28 cellular contexts compared by ENCODE assay signal in genomic region chr10:17537281-17537680, GRCh38.
"Had no signal": no experiment of that assay in that cellular context is flagged by ENCODE, and none has a peak within 500 bp of the region (broad histone marks: within the 10 kb centered on the region; RNA-seq: fewer than 3 reads in every experiment).

No MANE protein-coding gene starts in this region.

- H3K9me3 Mint-ChIP-seq: type B pancreatic cell had no signal

- H3K36me3 Mint-ChIP-seq: stimulated activated effector memory CD8-positive, alpha-beta T cell treated with anti-CD3 and anti-CD28 coated beads, Interleukin-12 subunit alpha, Interleukin-12 subunit beta, amount 100 ng/mL, for 72 hours; stimulated activated memory B cell treated with anti-CD40 and anti-IgM and Interleukin-4, amounts not matched to agents 10 μg/mL and 1 μg/mL and 100 μg/mL, for 72 hours; stimulated activated naive B cell treated with anti-CD40 and anti-IgM and Interleukin-4, amounts not matched to agents 10 μg/mL and 1 μg/mL and 100 μg/mL, for 72 hours; type B pancreatic cell had no signal

- H3K27ac Mint-ChIP-seq: stimulated activated effector memory CD8-positive, alpha-beta T cell treated with anti-CD3 and anti-CD28 coated beads, Interleukin-12 subunit alpha, Interleukin-12 subunit beta, amount 100 ng/mL, for 72 hours; stimulated activated memory B cell treated with anti-CD40 and anti-IgM and Interleukin-4, amounts not matched to agents 10 μg/mL and 1 μg/mL and 100 μg/mL, for 72 hours; stimulated activated naive B cell treated with anti-CD40 and anti-IgM and Interleukin-4, amounts not matched to agents 10 μg/mL and 1 μg/mL and 100 μg/mL, for 72 hours; stimulated activated naive CD8-positive, alpha-beta T cell treated with anti-CD3 and anti-CD28 coated beads, Interleukin-15, amount 100 ng/mL, for 72 hours; stimulated activated naive CD8-positive, alpha-beta T cell treated with anti-CD3 and anti-CD28 coated beads, Interleukin-15, Interleukin-2, amounts not matched to agents 100 ng/mL and 50 ng/mL, for 24 hours; type B pancreatic cell had no signal

- H3K4me3 ChIP-seq: stomach, suprapubic skin, testis, thoracic aorta, thyroid gland, tibial artery, tibial nerve, transverse colon, upper lobe of left lung, upper lobe of right lung, uterus, vagina had no signal

- DNase-seq: stimulated activated CD4-positive, alpha-beta T cell treated with anti-CD3 and anti-CD28 coated beads, Interleukin-2, amount 100 ng/mL, for 48 hours; stimulated activated CD4-positive, alpha-beta T cell treated with anti-CD3 and anti-CD28 coated beads, Interleukin-4, amount 100 ng/mL, for 1 hour; stimulated activated CD4-positive, alpha-beta T cell treated with anti-CD3 and anti-CD28 coated beads, Interleukin-4, amount 100 ng/mL, for 24 hours; stimulated activated CD4-positive, alpha-beta T cell treated with anti-CD3 and anti-CD28 coated beads, Interleukin-4, amount 100 ng/mL, for 4 hours; stimulated activated CD8-positive, alpha-beta memory T cell treated with anti-CD3 and anti-CD28 coated beads, Interleukin-4, amount 100 ng/mL, for 48 hours; stimulated activated naive B cell treated with anti-CD40 and anti-IgM and Interleukin-4, amounts not matched to agents 10 μg/mL and 1 μg/mL and 100 μg/mL, for 72 hours; stimulated activated naive CD4-positive, alpha-beta T cell; stimulated activated naive CD4-positive, alpha-beta T cell treated with Interleukin-2 at 50 U/mL for 16 hours; stimulated activated naive CD8-positive, alpha-beta T cell treated with anti-CD3 and anti-CD28 coated beads, Interleukin-15, amount 100 ng/mL, for 72 hours; stimulated activated naive CD8-positive, alpha-beta T cell treated with anti-CD3 and anti-CD28 coated beads, Interleukin-15, Interleukin-2, amounts not matched to agents 100 U/mL and 50 U/mL, for 24 hours; stomach; substantia nigra; testis; thyroid gland; tibial artery; transverse colon; trophoblast cell; upper lobe of left lung; upper lobe of right lung; uterus had no signal

- H3K4me3 Mint-ChIP-seq: stimulated activated effector memory CD8-positive, alpha-beta T cell treated with anti-CD3 and anti-CD28 coated beads, Interleukin-12 subunit alpha, Interleukin-12 subunit beta, amount 100 ng/mL, for 72 hours; stimulated activated memory B cell treated with anti-CD40 and anti-IgM and Interleukin-4, amounts not matched to agents 10 μg/mL and 1 μg/mL and 100 μg/mL, for 72 hours; stimulated activated naive B cell treated with anti-CD40 and anti-IgM and Interleukin-4, amounts not matched to agents 10 μg/mL and 1 μg/mL and 100 μg/mL, for 72 hours; stimulated activated naive CD8-positive, alpha-beta T cell treated with anti-CD3 and anti-CD28 coated beads, Interleukin-15, amount 100 ng/mL, for 72 hours; stimulated activated naive CD8-positive, alpha-beta T cell treated with anti-CD3 and anti-CD28 coated beads, Interleukin-15, Interleukin-2, amounts not matched to agents 100 ng/mL and 50 ng/mL, for 24 hours; type B pancreatic cell had no signal

- ATAC-seq: stimulated activated effector memory CD8-positive, alpha-beta T cell treated with anti-CD3 and anti-CD28 coated beads, Interleukin-12 subunit alpha, Interleukin-12 subunit beta, amount 100 ng/mL, for 72 hours; stimulated activated memory B cell treated with anti-CD40 and anti-IgM and Interleukin-4, amounts not matched to agents 10 μg/mL and 1 μg/mL and 100 μg/mL, for 72 hours; stimulated activated naive B cell treated with anti-CD40 and anti-IgM and Interleukin-4, amounts not matched to agents 10 μg/mL and 1 μg/mL and 100 μg/mL, for 72 hours; stimulated activated naive CD8-positive, alpha-beta T cell treated with anti-CD3 and anti-CD28 coated beads, Interleukin-15, amount 100 ng/mL, for 72 hours; stimulated activated naive CD8-positive, alpha-beta T cell treated with anti-CD3 and anti-CD28 coated beads, Interleukin-15, Interleukin-2, amounts not matched to agents 100 U/mL and 50 U/mL, for 24 hours; upper lobe of right lung had no signal

- H3K27me3 Mint-ChIP-seq: stimulated activated naive B cell treated with anti-CD40 and anti-IgM and Interleukin-4, amounts not matched to agents 10 μg/mL and 1 μg/mL and 100 μg/mL, for 72 hours; stimulated activated naive CD8-positive, alpha-beta T cell treated with anti-CD3 and anti-CD28 coated beads, Interleukin-15, Interleukin-2, amounts not matched to agents 100 ng/mL and 50 ng/mL, for 24 hours; type B pancreatic cell had no signal

- H3K4me1 Mint-ChIP-seq: stimulated activated memory B cell treated with anti-CD40 and anti-IgM and Interleukin-4, amounts not matched to agents 10 μg/mL and 1 μg/mL and 100 μg/mL, for 72 hours; stimulated activated naive B cell treated with anti-CD40 and anti-IgM and Interleukin-4, amounts not matched to agents 10 μg/mL and 1 μg/mL and 100 μg/mL, for 72 hours; stimulated activated naive CD8-positive, alpha-beta T cell treated with anti-CD3 and anti-CD28 coated beads, Interleukin-15, amount 100 ng/mL, for 72 hours had no signal
